ENCODE assay signal across 13 cellular contexts in genomic region chr11:117228091-117228490, GRCh38. TPM values are rescaled to one million over a fixed set of nuclear protein-coding genes. Genes with fewer than 3 reads are reported as not detected.
DNase-seq lines count a peak whose midpoint lies in the region; ATAC-seq and TF ChIP-seq lines count a peak whose summit lies in the region.
"Had no signal": no experiment of that assay in that cellular context is flagged by ENCODE, and none has a peak within 500 bp of the region (broad histone marks: within the 10 kb centered on the region; RNA-seq: fewer than 3 reads in every experiment).

No MANE protein-coding gene starts in this region.

- peak overlapping the region; percentile 77 for H3K27ac Mint-ChIP-seq in activated T-cell treated with anti-CD3 and anti-CD28 coated beads, Interleukin-2, amount 50 U/mL, for 24 hours
- peak overlapping the region; percentile 65 for H3K27ac Mint-ChIP-seq in activated CD4-positive, alpha-beta memory T cell treated with anti-CD3 and anti-CD28 coated beads for 36 hours
- H3K27ac Mint-ChIP-seq in stimulated activated memory B cell treated with anti-CD40 and anti-IgM and Interleukin-4, amounts not matched to agents 10 μg/mL and 1 μg/mL and 100 μg/mL, for 72 hours = peak overlapping the region; percentile 96

- no peak overlapping the region for H3K4me3 Mint-ChIP-seq in activated T-cell treated with anti-CD3 and anti-CD28 coated beads, Interleukin-2, amount 50 U/mL, for 24 hours
- H3K4me3 Mint-ChIP-seq in activated CD4-positive, alpha-beta memory T cell treated with anti-CD3 and anti-CD28 coated beads for 36 hours = no peak overlapping the region
- H3K4me3 Mint-ChIP-seq in stimulated activated memory B cell treated with anti-CD40 and anti-IgM and Interleukin-4, amounts not matched to agents 10 μg/mL and 1 μg/mL and 100 μg/mL, for 72 hours = peak overlapping the region; percentile 30

- no peak for ATAC-seq in stimulated activated memory B cell treated with anti-CD40 and anti-IgM and Interleukin-4, amounts not matched to agents 10 μg/mL and 1 μg/mL and 100 μg/mL, for 72 hours

- H3K36me3 Mint-ChIP-seq in activated T-cell treated with anti-CD3 and anti-CD28 coated beads, Interleukin-2, amount 50 U/mL, for 24 hours (ENCODE audit: low read depth) = peaks cover 91% of the 10 kb centered on the region
- peaks cover 66% of the 10 kb centered on the region for H3K36me3 Mint-ChIP-seq in activated CD4-positive, alpha-beta memory T cell treated with anti-CD3 and anti-CD28 coated beads for 36 hours
- H3K36me3 Mint-ChIP-seq in stimulated activated memory B cell treated with anti-CD40 and anti-IgM and Interleukin-4, amounts not matched to agents 10 μg/mL and 1 μg/mL and 100 μg/mL, for 72 hours = peaks cover 67% of the 10 kb centered on the region

- intact Hi-C loops in activated CD4-positive, alpha-beta memory T cell treated with anti-CD3 and anti-CD28 coated beads for 36 hours (cut with micrococcal nuclease) = no loop called here

- H3K4me1 Mint-ChIP-seq in activated T-cell treated with anti-CD3 and anti-CD28 coated beads, Interleukin-2, amount 50 U/mL, for 24 hours (ENCODE audit: low read depth) = peaks cover 39% of the 10 kb centered on the region
- H3K4me1 Mint-ChIP-seq in activated CD4-positive, alpha-beta memory T cell treated with anti-CD3 and anti-CD28 coated beads for 36 hours (ENCODE audit: low read depth) = peaks cover 29% of the 10 kb centered on the region
- peaks cover 43% of the 10 kb centered on the region for H3K4me1 Mint-ChIP-seq in stimulated activated memory B cell treated with anti-CD40 and anti-IgM and Interleukin-4, amounts not matched to agents 10 μg/mL and 1 μg/mL and 100 μg/mL, for 72 hours

- no peak for DNase-seq in activated T-cell treated with anti-CD3 and anti-CD28 coated beads, Interleukin-2, amount 50 U/mL, for 24 hours
- no peak for DNase-seq in activated T-cell treated with anti-CD3 and anti-CD28 coated beads, Interleukin-2, amount 50 U/mL, for 1 hour
- no peak for DNase-seq in activated CD4-positive, alpha-beta memory T cell treated with anti-CD3 and anti-CD28 coated beads for 36 hours
- DNase-seq in islet precursor cell (peak; percentile 22), dermis blood vessel endothelial cell (no peak), retina (no peak), GM10248 (ENCODE audit: extremely low spot score) (no peak)
- DNase-seq: activated CD4-positive, alpha-beta T cell treated with anti-CD3 and anti-CD28 coated beads, Interleukin-2, amount 50 U/mL, for 4 hours; DMS79; NCI-H1105 treated with DMSO at 0.1 percent for 48 hours; NCI-H510A; NK-92 treated with Interleukin-12 subunit alpha and Interleukin-12 subunit beta, amount 100 ng/mL, for 24 hours had no signal

- H3K27me3 Mint-ChIP-seq in activated T-cell treated with anti-CD3 and anti-CD28 coated beads, Interleukin-2, amount 50 U/mL, for 24 hours = no peaks in the 10 kb centered on the region
- no peaks in the 10 kb centered on the region for H3K27me3 Mint-ChIP-seq in activated CD4-positive, alpha-beta memory T cell treated with anti-CD3 and anti-CD28 coated beads for 36 hours
- no peaks in the 10 kb centered on the region for H3K27me3 Mint-ChIP-seq in stimulated activated memory B cell treated with anti-CD40 and anti-IgM and Interleukin-4, amounts not matched to agents 10 μg/mL and 1 μg/mL and 100 μg/mL, for 72 hours

- POLR2A ChIA-PET in activated CD4-positive, alpha-beta memory T cell treated with anti-CD3 and anti-CD28 coated beads for 36 hours (lab: Charles Lee) = interaction anchor here (0.6 kb wide), 1 partner anchor 408 kb away, joined by 3 read pairs; no protein-coding TSS in a partner anchor
- POLR2A ChIA-PET in GM10248 (lab: Yijun Ruan, JAX) = interaction anchor here (1.4 kb wide), 1 partner anchor 48 kb away, joined by 3 read pairs; no protein-coding TSS in a partner anchor

- no peak for TF ChIP-seq CTCF in GM10248 (IDR thresholded peaks at IDR 0.05; ENCODE audit: control extremely low read depth, extremely low read depth, low read depth, missing control alignments)

- CTCF ChIA-PET in activated CD4-positive, alpha-beta memory T cell treated with anti-CD3 and anti-CD28 coated beads for 36 hours (lab: Charles Lee) = interaction anchor here (1.2 to 5.6 kb wide), 4 partner anchors 15 to 100 kb away, joined by 3 to 61 read pairs (median 6); partner anchors contain the start of genes CEP164, PAFAH1B2 and SIDT2
- CTCF ChIA-PET in GM10248 (lab: Yijun Ruan, JAX) = interaction anchor here (0.8 to 9.2 kb wide), 10 partner anchors 14 to 473 kb away, joined by 3 to 118 read pairs (median 7); partner anchors contain the start of genes APOA5 and SIDT2

- no peaks in the 10 kb centered on the region for H3K9me3 Mint-ChIP-seq in activated T-cell treated with anti-CD3 and anti-CD28 coated beads, Interleukin-2, amount 50 U/mL, for 24 hours
- no peaks in the 10 kb centered on the region for H3K9me3 Mint-ChIP-seq in activated CD4-positive, alpha-beta memory T cell treated with anti-CD3 and anti-CD28 coated beads for 36 hours
- no peaks in the 10 kb centered on the region for H3K9me3 Mint-ChIP-seq in stimulated activated memory B cell treated with anti-CD40 and anti-IgM and Interleukin-4, amounts not matched to agents 10 μg/mL and 1 μg/mL and 100 μg/mL, for 72 hours

RNA-seq across cellular contexts. Expression of gene PCSK7, which starts 3.8 kb away (rescaled TPM):
- 100 to 1,000 TPM; 104 to 105 TPM for total RNA-seq in activated CD4-positive, alpha-beta memory T cell treated with anti-CD3 and anti-CD28 coated beads for 36 hours
- 54.1 and 63.5 TPM in 2 replicates for total RNA-seq in dermis blood vessel endothelial cell

RNA-seq across cellular contexts. Expression of gene RNF214, which starts 4.4 kb away (rescaled TPM):
- 10 to 100 TPM; 16.9 to 18.3 TPM for total RNA-seq in activated CD4-positive, alpha-beta memory T cell treated with anti-CD3 and anti-CD28 coated beads for 36 hours
- total RNA-seq in dermis blood vessel endothelial cell = 10.6 and 12.3 TPM in 2 replicates

RNA-seq across cellular contexts. Expression of gene TAGLN, which starts 28.9 kb away (rescaled TPM):
- total RNA-seq in activated CD4-positive, alpha-beta memory T cell treated with anti-CD3 and anti-CD28 coated beads for 36 hours = 1 to 10 TPM; 3.1 to 4.0 TPM
- total RNA-seq in dermis blood vessel endothelial cell = 11.4 and 31.3 TPM in 2 replicates

RNA-seq across cellular contexts. Expression of gene SIDT2, which starts 49.5 kb away (rescaled TPM):
- total RNA-seq in activated CD4-positive, alpha-beta memory T cell treated with anti-CD3 and anti-CD28 coated beads for 36 hours = 10 to 100 TPM; 21.5 to 26.0 TPM
- 10.4 and 19.5 TPM in 2 replicates for total RNA-seq in dermis blood vessel endothelial cell
